Comparison of ENCODE assay signal across 14 cellular contexts in genomic region chr11:117045956-117046355, GRCh38. TPM values are rescaled to one million over a fixed set of nuclear protein-coding genes. Genes with fewer than 3 reads are reported as not detected.
DNase-seq lines count a peak whose midpoint lies in the region; ATAC-seq and TF ChIP-seq lines count a peak whose summit lies in the region.
"Had no signal": no experiment of that assay in that cellular context is flagged by ENCODE, and none has a peak within 500 bp of the region (broad histone marks: within the 10 kb centered on the region; RNA-seq: fewer than 3 reads in every experiment).

No MANE protein-coding gene starts in this region.

- CTCF ChIA-PET in Panc1 (lab: Charles Lee), result no interaction called here

- H3K4me2 ChIP-seq in GM23248 (ENCODE audit: unreplicated experiment) (no peak overlapping the region), osteoblast (ENCODE audit: insufficient read depth, low read length) (no peak overlapping the region)

- H2AFZ ChIP-seq in GM23248 (no peak overlapping the region), osteoblast (ENCODE audit: low read length) (no peak overlapping the region)

- no peak overlapping the region for H3K9ac ChIP-seq in GM23248

- TF ChIP-seq CTCF in Panc1 (IDR thresholded peaks at IDR 0.05) (no peak), foreskin fibroblast (IDR thresholded peaks at IDR 0.05; ENCODE audit: low read depth, low read length) (no peak), osteoblast (IDR thresholded peaks at IDR 0.05; ENCODE audit: extremely low read depth, low read depth, low read length) (no peak)

- POLR2A ChIA-PET in Panc1 (lab: Charles Lee), result interaction anchor here (0.5 kb wide), 1 partner anchor 37 kb away, joined by 6 read pairs; no protein-coding TSS in a partner anchor

- no TSS peak for BruUV-seq in Panc1 (replicated peaks; lab: Mats Ljungman, UMichigan)

- peaks cover 9% of the 10 kb centered on the region; the same call in 1 of the 2 replicates for H3F3A ChIP-seq in GM23248 (ENCODE audit: insufficient read depth)

- H3K27ac ChIP-seq in GM23248 (no peak overlapping the region), Panc1 (ENCODE audit: low read length) (no peak overlapping the region), osteoblast (ENCODE audit: low read depth, low read length) (no peak overlapping the region)
- H3K27ac ChIP-seq: VCaP had no signal

- no peaks in the 10 kb centered on the region for H3K9me3 ChIP-seq in GM23248 (ENCODE audit: low read depth)
- H3K9me3 ChIP-seq in Panc1 (ENCODE audit: control insufficient read depth, insufficient read depth, low read depth, low read length), result no peaks in the 10 kb centered on the region
- H3K9me3 ChIP-seq in osteoblast (ENCODE audit: low read depth, low read length), result no peaks in the 10 kb centered on the region
- H3K9me3 ChIP-seq: Peyer's patch had no signal

- peak; percentile 66; the same call in 1 of the 2 replicates for ATAC-seq in Panc1
- no peak for ATAC-seq in HG02970 (IDR thresholded peaks at IDR 0.05; ENCODE audit: low FRiP score, unreplicated experiment)
- ATAC-seq in HG03520 (IDR thresholded peaks at IDR 0.05; ENCODE audit: unreplicated experiment), result no peak
- ATAC-seq: stimulated activated memory B cell treated with anti-CD40 and anti-IgM and Interleukin-4, amounts not matched to agents 10 μg/mL and 1 μg/mL and 100 μg/mL, for 72 hours had no signal

- H4K20me1 ChIP-seq in GM23248 (ENCODE audit: insufficient read depth) (no peaks in the 10 kb centered on the region), osteoblast (ENCODE audit: insufficient read depth, low read length) (peaks cover 41% of the 10 kb centered on the region)

- H3K27me3 ChIP-seq in GM23248 (replicated peaks; ENCODE audit: insufficient read depth), result no peaks in the 10 kb centered on the region
- H3K27me3 ChIP-seq in Panc1 (ENCODE audit: control insufficient read depth, insufficient read depth, low read length), result no peaks in the 10 kb centered on the region
- H3K27me3 ChIP-seq in osteoblast (ENCODE audit: insufficient read depth, low read length), result no peaks in the 10 kb centered on the region
- H3K27me3 ChIP-seq: Peyer's patch had no signal

- 74 to 82% methylated on average over 1 of the region's 1 CpG for WGBS in GM23248 (ENCODE audit: low coverage in 1 of 2, low lambda C conversion rate in 2 of 2, missing lambda C conversion rate in 2 of 2), 2 experiments

- no peak overlapping the region for H3K4me3 ChIP-seq in GM23248
- H3K4me3 ChIP-seq in Panc1 (ENCODE audit: low read depth in 2 of 2, low read length in 2 of 2), result no peak overlapping the region
- H3K4me3 ChIP-seq in foreskin fibroblast (ENCODE audit: low read depth in 1 of 2, low read length in 2 of 2), result no peak overlapping the region
- H3K4me3 ChIP-seq in osteoblast (ENCODE audit: insufficient read depth, low read length), result no peak overlapping the region

- peaks cover 21% of the 10 kb centered on the region for H3K4me1 ChIP-seq in GM23248 (ENCODE audit: insufficient read depth)
- H3K4me1 ChIP-seq in Panc1 (ENCODE audit: control insufficient read depth, insufficient read depth, low read length), result no peaks in the 10 kb centered on the region
- peaks cover 29% of the 10 kb centered on the region for H3K4me1 ChIP-seq in osteoblast (ENCODE audit: insufficient read depth, low read length)

- H3K79me2 ChIP-seq in GM23248 (ENCODE audit: insufficient read depth), result peaks cover 92% of the 10 kb centered on the region
- H3K79me2 ChIP-seq in osteoblast (ENCODE audit: insufficient read depth, low read length), result peaks cover 82% of the 10 kb centered on the region

- in situ Hi-C loops in GM23248 (cut with MboI), result no loop called here
- in situ Hi-C loops in Panc1 (cut with HindIII; ENCODE audit: low pct_unique_long_range_greater_than_20kb, low sequenced_read_pairs), result no loop called here

- peak; percentile 60 for DNase-seq in GM23248
- DNase-seq in Panc1 (ENCODE audit: low read depth, low spot score), result no peak
- DNase-seq in foreskin fibroblast, result peak; percentile 85 to 88
- peak; percentile 11 for DNase-seq in osteoblast (ENCODE audit: insufficient read length, low spot score, missing footprints)
- DNase-seq in mucosa of gallbladder (ENCODE audit: low spot score), result no peak
- DNase-seq in occipital lobe (lab: John Stamatoyannopoulos, UW), result no peak
- DNase-seq: activated naive CD4-positive, alpha-beta T cell treated with anti-CD3 and anti-CD28 coated beads, Interleukin-2, amount 50 U/mL, for 16 hours; H9; NCI-H1105; Peyer's patch had no signal

- H3K36me3 ChIP-seq in GM23248 (ENCODE audit: low read depth) (no peaks in the 10 kb centered on the region), Panc1 (ENCODE audit: control insufficient read depth, insufficient read depth, low read length) (no peaks in the 10 kb centered on the region), osteoblast (ENCODE audit: insufficient read depth, low read length) (no peaks in the 10 kb centered on the region)
- H3K36me3 ChIP-seq: Peyer's patch had no signal

- intact Hi-C loops in Panc1 (cut with micrococcal nuclease; ENCODE audit: unreplicated experiment), result no loop called here

- H3K9me2 ChIP-seq in GM23248 (ENCODE audit: insufficient read depth), result no peaks in the 10 kb centered on the region

RNA-seq across cellular contexts. Expression of gene SIK3, which starts 52.3 kb away (rescaled TPM):
- total RNA-seq in GM23248 (2014; rRNA removed; shearing (Covaris generic)), result 13.3 and 15.5 TPM in 2 replicates
- 3.9 and 4.2 TPM in 2 replicates for polyA plus RNA-seq in GM23248 (2016; fragmentation: Nextera tagmentation; extraction: Ambion mirVana)
- total RNA-seq in Panc1 (2021; ENCODE audit: unreplicated experiment) (39.7 TPM), osteoblast (24.8 and 25.7 TPM in 2 replicates), mucosa of gallbladder (54.6 TPM), occipital lobe (29.9 TPM)
- 24.4 TPM for polyA plus RNA-seq in Panc1 (2012; ENCODE audit: insufficient read length)

Comparison
In these comparisons a context has a peak if more than half of its experiments do, and no peak if none do; other contexts are left out.
1. DNase-seq: peak in GM23248 (single experiment), foreskin fibroblast (2 of 2) and osteoblast (single experiment); none in Panc1 (single experiment), mucosa of gallbladder (single experiment) and occipital lobe (single experiment).